In genomic region chr7:100217934-100218333, GRCh38 we compare ENCODE assay signal across 6 cellular contexts. TPM values are rescaled to one million over a fixed set of nuclear protein-coding genes. Genes with fewer than 3 reads are reported as not detected.
DNase-seq lines count a peak whose midpoint lies in the region; ATAC-seq and TF ChIP-seq lines count a peak whose summit lies in the region.
"Not testable (repeated sequence)": the region's sequence is repeated elsewhere in the genome, so short reads cannot be mapped to it uniquely, and the experiment has no call there.

No MANE protein-coding gene starts in this region.

- DNase-seq in DMS 273 (lab: John Stamatoyannopoulos, UW; ENCODE audit: unreplicated experiment) (peak; percentile 91), NOMO-1 (lab: John Stamatoyannopoulos, UW; ENCODE audit: unreplicated experiment in 2 of 2) (peak; percentile 54 to 58), glutamatergic neuron (peak; percentile 96)
- peak; percentile 71 to 85 for DNase-seq in activated T-cell treated with anti-CD3 and anti-CD28 coated beads, Interleukin-2, amount 50 U/mL, for 72 hours
- peak; percentile 66 to 72 for DNase-seq in stimulated activated CD4-positive, alpha-beta T cell treated with anti-CD3 and anti-CD28 coated beads, Interleukin-1b, Interleukin-23, amount 100 ng/mL, for 4 hours (ENCODE audit: low read depth in 2 of 2)

- ATAC-seq in HG02885 (IDR thresholded peaks at IDR 0.05; ENCODE audit: poor library complexity, unreplicated experiment) = peak; percentile 10
- ATAC-seq in activated T-cell treated with anti-CD3 and anti-CD28 coated beads, Interleukin-2, amount 50 U/mL, for 72 hours (replicated peaks in 1 of 2) = peak in 1 of 2 donors; percentile 2

- H3K4me3 Mint-ChIP-seq in activated T-cell treated with anti-CD3 and anti-CD28 coated beads, Interleukin-2, amount 50 U/mL, for 72 hours = peak overlapping the region; percentile 86
- H3K4me3 Mint-ChIP-seq in glutamatergic neuron (ENCODE audit: unreplicated experiment) = not testable (repeated sequence)

- peaks cover 69% of the 10 kb centered on the region for H3K4me1 Mint-ChIP-seq in activated T-cell treated with anti-CD3 and anti-CD28 coated beads, Interleukin-2, amount 50 U/mL, for 72 hours (ENCODE audit: low read depth)
- H3K4me1 Mint-ChIP-seq in glutamatergic neuron (ENCODE audit: low read depth, unreplicated experiment) = not testable (repeated sequence)

- not testable (repeated sequence) for H3K9me3 Mint-ChIP-seq in activated T-cell treated with anti-CD3 and anti-CD28 coated beads, Interleukin-2, amount 50 U/mL, for 72 hours; glutamatergic neuron (ENCODE audit: unreplicated experiment)

- not testable (repeated sequence) for H3K27ac Mint-ChIP-seq in activated T-cell treated with anti-CD3 and anti-CD28 coated beads, Interleukin-2, amount 50 U/mL, for 72 hours; glutamatergic neuron (ENCODE audit: unreplicated experiment)

- H3K27me3 Mint-ChIP-seq in activated T-cell treated with anti-CD3 and anti-CD28 coated beads, Interleukin-2, amount 50 U/mL, for 72 hours (ENCODE audit: low read depth); glutamatergic neuron (ENCODE audit: unreplicated experiment): not testable (repeated sequence)

- peak; percentile 62 for TF ChIP-seq CTCF in glutamatergic neuron (IDR thresholded peaks at IDR 0.05; ENCODE audit: partially characterized antibody, unreplicated experiment)

- peaks cover 28 to 30% of the 10 kb centered on the region in 2 donors for H3K36me3 Mint-ChIP-seq in activated T-cell treated with anti-CD3 and anti-CD28 coated beads, Interleukin-2, amount 50 U/mL, for 72 hours (ENCODE audit: insufficient read depth in 2 of 2)
- not testable (repeated sequence) for H3K36me3 Mint-ChIP-seq in glutamatergic neuron (ENCODE audit: unreplicated experiment)

RNA-seq across cellular contexts. Expression of gene PVRIG, which starts 1.8 kb away (rescaled TPM):
- total RNA-seq in activated T-cell treated with anti-CD3 and anti-CD28 coated beads, Interleukin-2, amount 50 U/mL, for 72 hours = 10 to 100 TPM; 26.7 to 34.4 TPM
- not detected for total RNA-seq in glutamatergic neuron (ENCODE audit: unreplicated experiment)

RNA-seq across cellular contexts. Expression of gene STAG3, which starts 40.2 kb away (rescaled TPM):
- 100 to 1,000 TPM; 103 to 121 TPM for total RNA-seq in activated T-cell treated with anti-CD3 and anti-CD28 coated beads, Interleukin-2, amount 50 U/mL, for 72 hours
- 1.1 TPM for total RNA-seq in glutamatergic neuron (ENCODE audit: unreplicated experiment)

RNA-seq across cellular contexts. Expression of gene GPC2, which starts 40.8 kb away (rescaled TPM):
- 10 to 100 TPM in 1 of 2 donors, 1 to 10 TPM in 1; 9.7 to 14.2 TPM for total RNA-seq in activated T-cell treated with anti-CD3 and anti-CD28 coated beads, Interleukin-2, amount 50 U/mL, for 72 hours
- total RNA-seq in glutamatergic neuron (ENCODE audit: unreplicated experiment) = 530 TPM

RNA-seq across cellular contexts. Expression of gene GAL3ST4, which starts 49.5 kb away (rescaled TPM):
- total RNA-seq in activated T-cell treated with anti-CD3 and anti-CD28 coated beads, Interleukin-2, amount 50 U/mL, for 72 hours = 10 to 100 TPM in 1 of 2 donors, 1 to 10 TPM in 1; 6.9 to 11.7 TPM
- total RNA-seq in glutamatergic neuron (ENCODE audit: unreplicated experiment) = 30.9 TPM

RNA-seq across cellular contexts. Expression of gene TRAPPC14, which starts 59.4 kb away (rescaled TPM):
- 10 to 100 TPM; 22.1 to 28.8 TPM for total RNA-seq in activated T-cell treated with anti-CD3 and anti-CD28 coated beads, Interleukin-2, amount 50 U/mL, for 72 hours
- total RNA-seq in glutamatergic neuron (ENCODE audit: unreplicated experiment) = 42.4 TPM

Comparison
In these comparisons a context has a peak if more than half of its experiments do, and no peak if none do; other contexts are left out.
1. RNA of gene PVRIG, which starts 1.8 kb away (total RNA-seq): 26.7 to 34.4 TPM in activated T-cell treated with anti-CD3 and anti-CD28 coated beads, Interleukin-2, amount 50 U/mL, for 72 hours; not detected in glutamatergic neuron (single experiment); every median in the first group is over 10 times any median in the second.
2. RNA of gene STAG3, which starts 40.2 kb away (total RNA-seq): 103 to 121 TPM in activated T-cell treated with anti-CD3 and anti-CD28 coated beads, Interleukin-2, amount 50 U/mL, for 72 hours; 1.1 TPM in glutamatergic neuron (single experiment); every median in the first group is over 10 times any median in the second.
3. RNA of gene GPC2, which starts 40.8 kb away (total RNA-seq): 530 TPM in glutamatergic neuron (single experiment); 9.7 to 14.2 TPM in activated T-cell treated with anti-CD3 and anti-CD28 coated beads, Interleukin-2, amount 50 U/mL, for 72 hours; every median in the first group is over 10 times any median in the second.
4. Peak in every context shown above with its lines, with median percentiles within 50 percentile points of each other: DNase-seq.